6 cellular contexts compared by ENCODE assay signal in genomic region chr1:232393834-232394146, GRCh38.
"Had no signal": no experiment of that assay in that cellular context is flagged by ENCODE, and none has a peak within 500 bp of the region (broad histone marks: within the 10 kb centered on the region; RNA-seq: fewer than 3 reads in every experiment).

No MANE protein-coding gene starts in this region.

- H3K9ac ChIP-seq: GM23248 had no signal

- H2AFZ ChIP-seq: GM23248 had no signal

- H3K4me3 Mint-ChIP-seq: H9 had no signal

- H3K4me3 ChIP-seq: GM23248, K562 had no signal

- H3K27ac ChIP-seq: GM23248 had no signal

- H3K9me3 Mint-ChIP-seq: H9 had no signal

- ATAC-seq: K562 had no signal

- DNase-seq: GM23248, HCEC 1CT, IMR-90, KG1 had no signal
